1 cellular context compared by ENCODE assay signal in the genomic region with DNA sequence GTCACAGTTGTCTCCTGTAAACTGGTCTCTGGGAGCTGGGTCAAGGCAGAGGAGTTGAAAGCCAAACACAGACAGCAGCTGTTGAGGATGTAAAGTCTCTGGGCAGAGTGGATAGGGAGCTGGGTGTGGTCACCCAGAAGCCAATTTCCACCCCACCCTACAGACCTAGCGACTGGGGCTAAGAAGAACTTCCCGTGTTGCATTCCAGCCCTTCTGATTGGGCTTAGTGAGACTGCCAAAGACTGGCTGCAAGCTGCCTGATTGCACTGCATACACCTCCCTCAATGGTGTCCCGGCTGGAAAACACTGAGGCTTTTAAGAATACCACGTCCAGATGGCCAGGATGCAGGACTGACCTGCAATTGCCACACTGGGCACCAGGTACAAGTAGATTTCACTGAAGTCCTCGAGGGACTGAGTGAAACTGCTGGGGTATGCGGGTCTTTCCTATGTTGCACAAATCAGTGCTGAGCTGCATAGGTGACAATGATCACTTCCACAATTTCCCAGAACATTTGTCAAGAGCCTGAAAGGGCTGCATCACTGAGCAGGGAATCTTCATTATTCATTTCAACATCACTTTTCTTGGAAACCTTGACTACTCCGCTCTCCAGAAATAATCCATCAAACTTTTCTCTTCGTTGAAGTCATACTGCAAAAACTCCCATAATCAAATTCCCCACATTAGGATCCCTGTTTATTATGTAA.
TF ChIP-seq lines count a peak whose summit lies in the region.

No MANE protein-coding gene starts in this region.

TF ChIP-seq in GM23338, 12 proteins besides CTCF, POLR2A, EP300 and RAD21 (continued from another document):
- TF ChIP-seq, protein P1, sequence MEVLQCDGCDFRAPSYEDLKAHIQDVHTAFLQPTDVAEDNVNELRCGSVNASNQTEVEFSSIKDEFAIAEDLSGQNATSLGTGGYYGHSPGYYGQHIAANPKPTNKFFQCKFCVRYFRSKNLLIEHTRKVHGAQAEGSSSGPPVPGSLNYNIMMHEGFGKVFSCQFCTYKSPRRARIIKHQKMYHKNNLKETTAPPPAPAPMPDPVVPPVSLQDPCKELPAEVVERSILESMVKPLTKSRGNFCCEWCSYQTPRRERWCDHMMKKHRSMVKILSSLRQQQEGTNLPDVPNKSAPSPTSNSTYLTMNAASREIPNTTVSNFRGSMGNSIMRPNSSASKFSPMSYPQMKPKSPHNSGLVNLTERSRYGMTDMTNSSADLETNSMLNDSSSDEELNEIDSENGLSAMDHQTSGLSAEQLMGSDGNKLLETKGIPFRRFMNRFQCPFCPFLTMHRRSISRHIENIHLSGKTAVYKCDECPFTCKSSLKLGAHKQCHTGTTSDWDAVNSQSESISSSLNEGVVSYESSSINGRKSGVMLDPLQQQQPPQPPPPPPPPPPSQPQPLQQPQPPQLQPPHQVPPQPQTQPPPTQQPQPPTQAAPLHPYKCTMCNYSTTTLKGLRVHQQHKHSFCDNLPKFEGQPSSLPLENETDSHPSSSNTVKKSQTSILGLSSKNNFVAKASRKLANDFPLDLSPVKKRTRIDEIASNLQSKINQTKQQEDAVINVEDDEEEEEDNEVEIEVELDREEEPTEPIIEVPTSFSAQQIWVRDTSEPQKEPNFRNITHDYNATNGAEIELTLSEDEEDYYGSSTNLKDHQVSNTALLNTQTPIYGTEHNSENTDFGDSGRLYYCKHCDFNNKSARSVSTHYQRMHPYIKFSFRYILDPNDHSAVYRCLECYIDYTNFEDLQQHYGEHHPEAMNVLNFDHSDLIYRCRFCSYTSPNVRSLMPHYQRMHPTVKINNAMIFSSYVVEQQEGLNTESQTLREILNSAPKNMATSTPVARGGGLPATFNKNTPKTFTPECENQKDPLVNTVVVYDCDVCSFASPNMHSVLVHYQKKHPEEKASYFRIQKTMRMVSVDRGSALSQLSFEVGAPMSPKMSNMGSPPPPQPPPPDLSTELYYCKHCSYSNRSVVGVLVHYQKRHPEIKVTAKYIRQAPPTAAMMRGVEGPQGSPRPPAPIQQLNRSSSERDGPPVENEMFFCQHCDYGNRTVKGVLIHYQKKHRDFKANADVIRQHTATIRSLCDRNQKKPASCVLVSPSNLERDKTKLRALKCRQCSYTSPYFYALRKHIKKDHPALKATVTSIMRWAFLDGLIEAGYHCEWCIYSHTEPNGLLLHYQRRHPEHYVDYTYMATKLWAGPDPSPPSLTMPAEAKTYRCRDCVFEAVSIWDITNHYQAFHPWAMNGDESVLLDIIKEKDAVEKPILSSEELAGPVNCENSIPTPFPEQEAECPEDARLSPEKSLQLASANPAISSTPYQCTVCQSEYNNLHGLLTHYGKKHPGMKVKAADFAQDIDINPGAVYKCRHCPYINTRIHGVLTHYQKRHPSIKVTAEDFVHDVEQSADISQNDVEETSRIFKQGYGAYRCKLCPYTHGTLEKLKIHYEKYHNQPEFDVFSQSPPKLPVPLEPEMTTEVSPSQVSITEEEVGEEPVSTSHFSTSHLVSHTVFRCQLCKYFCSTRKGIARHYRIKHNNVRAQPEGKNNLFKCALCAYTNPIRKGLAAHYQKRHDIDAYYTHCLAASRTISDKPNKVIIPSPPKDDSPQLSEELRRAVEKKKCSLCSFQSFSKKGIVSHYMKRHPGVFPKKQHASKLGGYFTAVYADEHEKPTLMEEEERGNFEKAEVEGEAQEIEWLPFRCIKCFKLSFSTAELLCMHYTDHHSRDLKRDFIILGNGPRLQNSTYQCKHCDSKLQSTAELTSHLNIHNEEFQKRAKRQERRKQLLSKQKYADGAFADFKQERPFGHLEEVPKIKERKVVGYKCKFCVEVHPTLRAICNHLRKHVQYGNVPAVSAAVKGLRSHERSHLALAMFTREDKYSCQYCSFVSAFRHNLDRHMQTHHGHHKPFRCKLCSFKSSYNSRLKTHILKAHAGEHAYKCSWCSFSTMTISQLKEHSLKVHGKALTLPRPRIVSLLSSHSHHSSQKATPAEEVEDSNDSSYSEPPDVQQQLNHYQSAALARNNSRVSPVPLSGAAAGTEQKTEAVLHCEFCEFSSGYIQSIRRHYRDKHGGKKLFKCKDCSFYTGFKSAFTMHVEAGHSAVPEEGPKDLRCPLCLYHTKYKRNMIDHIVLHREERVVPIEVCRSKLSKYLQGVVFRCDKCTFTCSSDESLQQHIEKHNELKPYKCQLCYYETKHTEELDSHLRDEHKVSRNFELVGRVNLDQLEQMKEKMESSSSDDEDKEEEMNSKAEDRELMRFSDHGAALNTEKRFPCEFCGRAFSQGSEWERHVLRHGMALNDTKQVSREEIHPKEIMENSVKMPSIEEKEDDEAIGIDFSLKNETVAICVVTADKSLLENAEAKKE (CRISPR knock-in tag; IDR thresholded peaks at IDR 0.05) = no peak
- TF ChIP-seq ZNF114 (CRISPR knock-in tag; IDR thresholded peaks at IDR 0.05) (no peak), JUNB (IDR thresholded peaks at IDR 0.05; ENCODE audit: unreplicated experiment) (no peak), EZH2phosphoT487 (IDR thresholded peaks at IDR 0.05; ENCODE audit: unreplicated experiment) (no peak), POLR2AphosphoS5 (IDR thresholded peaks at IDR 0.05; ENCODE audit: low read depth) (no peak), NANOG (IDR thresholded peaks at IDR 0.05; ENCODE audit: borderline replicate concordance) (no peak)
- TF ChIP-seq, protein P2, sequence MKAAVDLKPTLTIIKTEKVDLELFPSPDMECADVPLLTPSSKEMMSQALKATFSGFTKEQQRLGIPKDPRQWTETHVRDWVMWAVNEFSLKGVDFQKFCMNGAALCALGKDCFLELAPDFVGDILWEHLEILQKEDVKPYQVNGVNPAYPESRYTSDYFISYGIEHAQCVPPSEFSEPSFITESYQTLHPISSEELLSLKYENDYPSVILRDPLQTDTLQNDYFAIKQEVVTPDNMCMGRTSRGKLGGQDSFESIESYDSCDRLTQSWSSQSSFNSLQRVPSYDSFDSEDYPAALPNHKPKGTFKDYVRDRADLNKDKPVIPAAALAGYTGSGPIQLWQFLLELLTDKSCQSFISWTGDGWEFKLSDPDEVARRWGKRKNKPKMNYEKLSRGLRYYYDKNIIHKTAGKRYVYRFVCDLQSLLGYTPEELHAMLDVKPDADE (IDR thresholded peaks at IDR 0.05) = no peak
